Comparison of ENCODE assay signal across 13 cellular contexts in genomic region chr14:99573436-99574098, GRCh38. TPM values are rescaled to one million over a fixed set of nuclear protein-coding genes. Genes with fewer than 3 reads are reported as not detected.
DNase-seq lines count a peak whose midpoint lies in the region; ATAC-seq and TF ChIP-seq lines count a peak whose summit lies in the region.
"Had no signal": no experiment of that assay in that cellular context is flagged by ENCODE, and none has a peak within 500 bp of the region (broad histone marks: within the 10 kb centered on the region; RNA-seq: fewer than 3 reads in every experiment).

No MANE protein-coding gene starts in this region.

- H4K8ac ChIP-seq in neuronal stem cell (ENCODE audit: low read depth, low read length), result peak overlapping the region; percentile 3

- no peaks in the 10 kb centered on the region for H3K9me2 ChIP-seq in PC-3 (replicated peaks; ENCODE audit: low read length)

- H3K4me1 ChIP-seq in BLaER1, result peaks cover 88% of the 10 kb centered on the region
- H3K4me1 ChIP-seq in PC-3 (ENCODE audit: insufficient read depth, low read length), result peaks cover 53% of the 10 kb centered on the region
- H3K4me1 ChIP-seq in gastroesophageal sphincter, result peaks cover 13 to 100% (median 65%) of the 10 kb centered on the region in 3 donors
- H3K4me1 ChIP-seq in neuronal stem cell (ENCODE audit: control insufficient read depth in 2 of 2, insufficient read depth in 1 of 2, low read depth in 1 of 2, low read length in 2 of 2), result peaks cover 61 to 76% of the 10 kb centered on the region in 2 donors
- H3K4me1 ChIP-seq in CD8-positive, alpha-beta T cell (ENCODE audit: insufficient read depth, low read length), result no peaks in the 10 kb centered on the region

- no peak for TF ChIP-seq CTCF in PC-3 (conservative IDR thresholded peaks at IDR 0.05; ENCODE audit: low read depth, low read length)
- TF ChIP-seq CTCF in gastroesophageal sphincter (IDR thresholded peaks at IDR 0.05), result no peak
- TF ChIP-seq CTCF in CD4-positive, alpha-beta T cell (IDR thresholded peaks at IDR 0.05), result no peak
- no peak for TF ChIP-seq CTCF in CD8-positive, alpha-beta T cell (IDR thresholded peaks at IDR 0.05)

- no peak overlapping the region for H2AFZ ChIP-seq in PC-3 (ENCODE audit: low read length)
- H2AFZ ChIP-seq in neuronal stem cell (ENCODE audit: low read length), result no peak overlapping the region

- H3K79me1 ChIP-seq in neuronal stem cell (ENCODE audit: low read depth, low read length), result peaks cover 18% of the 10 kb centered on the region

- no peak overlapping the region for H4K91ac ChIP-seq in neuronal stem cell (ENCODE audit: low read depth, low read length, poor library complexity)

- H3K14ac ChIP-seq in neuronal stem cell (ENCODE audit: low read length), result no peak overlapping the region

- H3K23ac ChIP-seq in neuronal stem cell (ENCODE audit: low read depth, low read length, poor library complexity), result no peak overlapping the region

- no peak overlapping the region for H3K27ac Mint-ChIP-seq in CD4-positive, alpha-beta T cell
- H3K27ac Mint-ChIP-seq in CD8-positive, alpha-beta T cell, result no peak overlapping the region
- H3K27ac Mint-ChIP-seq: B cell, immature natural killer cell, natural killer cell had no signal

- H3K27me3 Mint-ChIP-seq in CD4-positive, alpha-beta T cell, result no peaks in the 10 kb centered on the region
- no peaks in the 10 kb centered on the region for H3K27me3 Mint-ChIP-seq in CD8-positive, alpha-beta T cell (ENCODE audit: low read depth)
- H3K27me3 Mint-ChIP-seq: B cell had no signal

- H3K36me3 Mint-ChIP-seq in CD4-positive, alpha-beta T cell (ENCODE audit: low read depth), result no peaks in the 10 kb centered on the region
- no peaks in the 10 kb centered on the region for H3K36me3 Mint-ChIP-seq in CD8-positive, alpha-beta T cell
- H3K36me3 Mint-ChIP-seq: immature natural killer cell, natural killer cell had no signal

- 50% methylated on average over 4 of the region's 15 CpGs; no CpG with 5 or more reads in 1 of the 2 donors for WGBS in gastroesophageal sphincter (ENCODE audit: low coverage in 1 of 2), 2 donors
- no CpG with 5 or more reads among the region's 15 CpGs for WGBS in neuronal stem cell (ENCODE audit: extremely low coverage in 2 of 2, insufficient read length in 2 of 2, insufficient replicate concordance in 1 of 2), 2 donors

- peaks cover 98% of the 10 kb centered on the region for H3K79me2 ChIP-seq in PC-3 (ENCODE audit: low read length)

- H3K4me2 ChIP-seq in BLaER1 (peak overlapping the region; percentile 84), PC-3 (ENCODE audit: low read length) (no peak overlapping the region; the same call in 1 of the 2 replicates), neuronal stem cell (ENCODE audit: insufficient read depth, low read length, poor library complexity, severe bottlenecking) (no peak overlapping the region)

- CTCF ChIA-PET in PC-3 (lab: Charles Lee), result no interaction called here
- CTCF ChIA-PET in CD4-positive, alpha-beta T cell (lab: Charles Lee), result no interaction called here
- CTCF ChIA-PET in CD8-positive, alpha-beta T cell (lab: Charles Lee), result no interaction called here

- H3F3A ChIP-seq in PC-3 (ENCODE audit: low read length, unreplicated experiment), result no peaks in the 10 kb centered on the region

- TF ChIP-seq POLR2A in gastroesophageal sphincter (IDR thresholded peaks at IDR 0.05), result no peak

- peak overlapping the region; percentile 4 for H2BK120ac ChIP-seq in neuronal stem cell (ENCODE audit: low read depth, low read length)

- H4K20me1 ChIP-seq in BLaER1 (peaks cover 97% of the 10 kb centered on the region), PC-3 (ENCODE audit: low read length) (no peaks in the 10 kb centered on the region)

- no peak overlapping the region for H2BK12ac ChIP-seq in neuronal stem cell (ENCODE audit: low read length)

- H3K9ac ChIP-seq in BLaER1, result peak overlapping the region; percentile 45
- H3K9ac ChIP-seq in PC-3 (ENCODE audit: low read length), result no peak overlapping the region
- H3K9ac ChIP-seq in neuronal stem cell (ENCODE audit: low read depth, low read length, poor library complexity), result peak overlapping the region; percentile 46

- H3K36me3 ChIP-seq in BLaER1, result no peaks in the 10 kb centered on the region
- no peaks in the 10 kb centered on the region for H3K36me3 ChIP-seq in PC-3 (ENCODE audit: low read depth, low read length)
- H3K36me3 ChIP-seq in gastroesophageal sphincter, result no peaks in the 10 kb centered on the region
- no peaks in the 10 kb centered on the region for H3K36me3 ChIP-seq in neuronal stem cell (replicated peaks in 1 of 2; ENCODE audit: control insufficient read depth in 2 of 2, insufficient read depth in 2 of 2, low read length in 2 of 2)
- no peaks in the 10 kb centered on the region for H3K36me3 ChIP-seq in CD8-positive, alpha-beta T cell (ENCODE audit: insufficient read depth, low read length)

- no TSS peak for BruUV-seq in PC-3 (replicated peaks; lab: Mats Ljungman, UMichigan)

- H3K4ac ChIP-seq in neuronal stem cell (ENCODE audit: low read length), result no peak overlapping the region

- H3K18ac ChIP-seq in neuronal stem cell (ENCODE audit: low read length), result peak overlapping the region; percentile 24

- peak overlapping the region; percentile 95 for H2AK5ac ChIP-seq in neuronal stem cell (ENCODE audit: low read depth, low read length)

- H3K4me1 Mint-ChIP-seq in CD4-positive, alpha-beta T cell (ENCODE audit: low read depth), result no peaks in the 10 kb centered on the region
- H3K4me1 Mint-ChIP-seq in CD8-positive, alpha-beta T cell (ENCODE audit: low read depth), result peaks cover 14% of the 10 kb centered on the region
- H3K4me1 Mint-ChIP-seq: immature natural killer cell, natural killer cell had no signal

- H2BK15ac ChIP-seq in neuronal stem cell (ENCODE audit: low read length), result no peak overlapping the region

- POLR2A ChIA-PET in PC-3 (lab: Charles Lee; ENCODE audit: unreplicated experiment), result no interaction called here
- POLR2A ChIA-PET in CD4-positive, alpha-beta T cell (lab: Charles Lee), result no interaction called here
- POLR2A ChIA-PET in CD8-positive, alpha-beta T cell (lab: Charles Lee), result no interaction called here

- TF ChIP-seq EP300 in gastroesophageal sphincter (IDR thresholded peaks at IDR 0.05), result no peak

- no peaks in the 10 kb centered on the region for H3K9me3 ChIP-seq in BLaER1
- no peaks in the 10 kb centered on the region for H3K9me3 ChIP-seq in PC-3 (ENCODE audit: low read length)
- H3K9me3 ChIP-seq in gastroesophageal sphincter, result no peaks in the 10 kb centered on the region
- no peaks in the 10 kb centered on the region for H3K9me3 ChIP-seq in neuronal stem cell (replicated peaks in 1 of 2; ENCODE audit: control insufficient read depth in 2 of 2, insufficient read depth in 1 of 2, low read depth in 1 of 2, low read length in 2 of 2)
- no peaks in the 10 kb centered on the region for H3K9me3 ChIP-seq in CD4-positive, alpha-beta T cell (ENCODE audit: control insufficient read depth, low read length)
- H3K9me3 ChIP-seq in CD8-positive, alpha-beta T cell (ENCODE audit: low read length), result no peaks in the 10 kb centered on the region

- H3K4me3 Mint-ChIP-seq in CD4-positive, alpha-beta T cell, result no peak overlapping the region
- H3K4me3 Mint-ChIP-seq in CD8-positive, alpha-beta T cell, result no peak overlapping the region
- H3K4me3 Mint-ChIP-seq: B cell, immature natural killer cell, natural killer cell had no signal

- intact Hi-C loops in PC-3 (cut with micrococcal nuclease), result loop anchor here (2.0 kb wide), 1 partner anchor 31 kb away; the partner anchor contains the start of gene CCDC85C
- intact Hi-C loops in CD4-positive, alpha-beta T cell (cut with DNase I, micrococcal nuclease), result no loop called here
- intact Hi-C loops in CD8-positive, alpha-beta T cell (cut with DNase I, micrococcal nuclease), result no loop called here

- H2BK5ac ChIP-seq in neuronal stem cell (ENCODE audit: low read length), result no peak overlapping the region

- H3K27me3 ChIP-seq in BLaER1 (no peaks in the 10 kb centered on the region), PC-3 (ENCODE audit: low read length) (no peaks in the 10 kb centered on the region), gastroesophageal sphincter (no peaks in the 10 kb centered on the region), neuronal stem cell (ENCODE audit: control insufficient read depth in 3 of 3, insufficient read depth in 3 of 3, low read depth in 1 of 3, low read length in 3 of 3) (no peaks in the 10 kb centered on the region)
- no peaks in the 10 kb centered on the region for H3K27me3 ChIP-seq in CD4-positive, alpha-beta T cell (ENCODE audit: control insufficient read depth, insufficient read depth, low read length)
- no peaks in the 10 kb centered on the region for H3K27me3 ChIP-seq in CD8-positive, alpha-beta T cell (ENCODE audit: insufficient read depth, low read length)

- H3K27ac ChIP-seq in BLaER1 (peak overlapping the region; percentile 83), PC-3 (ENCODE audit: low read length) (0 out of 2 replicates have a peak overlapping the region, but pooled peaks have one; percentile 67), gastroesophageal sphincter (peak overlapping the region in 3 of 4 donors; percentile 85 to 88 (median 86)), neuronal stem cell (replicated peaks; ENCODE audit: low read length) (no peak overlapping the region)
- H3K27ac ChIP-seq in CD4-positive, alpha-beta T cell (ENCODE audit: low read depth, low read length), result no peak overlapping the region
- no peak overlapping the region for H3K27ac ChIP-seq in CD8-positive, alpha-beta T cell (ENCODE audit: low read depth, low read length)

- no peak for DNase-seq in PC-3
- DNase-seq in neuronal stem cell (ENCODE audit: low spot score), result no peak
- DNase-seq in CD4-positive, alpha-beta T cell, result no peak
- no peak for DNase-seq in NCI-H526 (lab: John Stamatoyannopoulos, UW)
- no peak for DNase-seq in CD8-positive, alpha-beta T cell
- DNase-seq: immature natural killer cell, Kasumi-1, natural killer cell, T-helper 2 cell had no signal

- ATAC-seq in PC-3 (no peak), gastroesophageal sphincter (no peak), HG02973 (IDR thresholded peaks at IDR 0.05; ENCODE audit: unreplicated experiment) (no peak)
- ATAC-seq in CD4-positive, alpha-beta T cell (ENCODE audit: poor library complexity), result no peak
- no peak for ATAC-seq in CD8-positive, alpha-beta T cell
- ATAC-seq: natural killer cell had no signal

- H3K4me3 ChIP-seq in BLaER1, result peak overlapping the region; percentile 14; the same call in 1 of the 2 replicates
- H3K4me3 ChIP-seq in PC-3 (ENCODE audit: low read length), result no peak overlapping the region
- H3K4me3 ChIP-seq in gastroesophageal sphincter, result no peak overlapping the region
- H3K4me3 ChIP-seq in neuronal stem cell (ENCODE audit: low read length in 2 of 2), result no peak overlapping the region
- no peak overlapping the region for H3K4me3 ChIP-seq in CD8-positive, alpha-beta T cell (ENCODE audit: low read depth, low read length)

- no peaks in the 10 kb centered on the region for H3K9me3 Mint-ChIP-seq in CD4-positive, alpha-beta T cell
- no peaks in the 10 kb centered on the region for H3K9me3 Mint-ChIP-seq in CD8-positive, alpha-beta T cell
- H3K9me3 Mint-ChIP-seq: immature natural killer cell, natural killer cell had no signal

RNA-seq across cellular contexts. Expression of gene CCDC85C, which starts 30.4 kb away (rescaled TPM):
- total RNA-seq in PC-3 (2014; rRNA removed), result 36.4 and 44.6 TPM in 2 replicates
- total RNA-seq in gastroesophageal sphincter, result 10 to 100 TPM; 14.0 to 58.2 (median 25.0) TPM
- 22.3 TPM for polyA plus RNA-seq in neuronal stem cell (2013, experiment 1 of 2)
- 22.5 TPM for polyA plus RNA-seq in neuronal stem cell (2013, experiment 2 of 2)
- total RNA-seq in CD4-positive, alpha-beta T cell, result 1 to 10 TPM; 5.8 to 7.5 TPM
- 1 to 10 TPM; 6.9 to 7.1 TPM for total RNA-seq in CD8-positive, alpha-beta T cell

Comparison
In these comparisons a context has a peak if more than half of its experiments do, and no peak if none do; other contexts are left out.
1. H3K27ac ChIP-seq: peak in BLaER1 (single experiment), PC-3 (single experiment) and gastroesophageal sphincter (3 of 4); none in neuronal stem cell (single experiment), CD4-positive, alpha-beta T cell (single experiment) and CD8-positive, alpha-beta T cell (single experiment).